30 cellular contexts compared by ENCODE assay signal in genomic region chr15:94600496-94600895, GRCh38.
"Had no signal": no experiment of that assay in that cellular context is flagged by ENCODE, and none has a peak within 500 bp of the region (broad histone marks: within the 10 kb centered on the region; RNA-seq: fewer than 3 reads in every experiment).

No MANE protein-coding gene starts in this region.

- H3K27ac ChIP-seq: esophagus muscularis mucosa, gastroesophageal sphincter had no signal

- ATAC-seq: activated CD4-positive, alpha-beta T cell treated with anti-CD3 and anti-CD28 coated beads for 36 hours; activated CD8-positive, alpha-beta memory T cell treated with anti-CD3 and anti-CD28 coated beads, Interleukin-2, amount 10 ng/mL, durations not matched to agents 7 days and 5 days; activated CD8-positive, alpha-beta T cell treated with anti-CD3 and anti-CD28 coated beads, Interleukin-2, amount 10 ng/mL, durations not matched to agents 7 days and 5 days; activated naive CD4-positive, alpha-beta T cell treated with anti-CD3 and anti-CD28 coated beads, Interleukin-2, amount 50 U/mL, for 72 hours; activated T-cell treated with anti-CD3 and anti-CD28 coated beads, Interleukin-2, amount 50 U/mL, for 72 hours; effector memory CD8-positive, alpha-beta T cell; gastroesophageal sphincter; T-helper 17 cell had no signal

- H3K4me3 ChIP-seq: esophagus muscularis mucosa, gastroesophageal sphincter had no signal

- H3K36me3 Mint-ChIP-seq: activated CD4-positive, alpha-beta memory T cell treated with anti-CD3 and anti-CD28 coated beads for 36 hours; activated naive CD4-positive, alpha-beta T cell treated with anti-CD3 and anti-CD28 coated beads, Interleukin-2, amount 10 ng/mL, durations not matched to agents 7 days and 5 days; activated naive CD8-positive, alpha-beta T cell treated with anti-CD3 and anti-CD28 coated beads, Interleukin-2, amount 10 ng/mL, durations not matched to agents 7 days and 5 days had no signal

- H3K4me3 Mint-ChIP-seq: activated CD4-positive, alpha-beta memory T cell treated with anti-CD3 and anti-CD28 coated beads for 36 hours; activated CD4-positive, alpha-beta T cell treated with anti-CD3 and anti-CD28 coated beads for 36 hours; activated CD4-positive, alpha-beta T cell treated with anti-CD3 and anti-CD28 coated beads, Interleukin-2, amount 10 ng/mL, durations not matched to agents 24 days and 14 days; activated CD8-positive, alpha-beta memory T cell treated with anti-CD3 and anti-CD28 coated beads, Interleukin-2, amount 10 ng/mL, durations not matched to agents 7 days and 5 days; activated CD8-positive, alpha-beta T cell treated with anti-CD3 and anti-CD28 coated beads, Interleukin-2, amount 10 ng/mL, durations not matched to agents 7 days and 5 days; activated naive CD4-positive, alpha-beta T cell treated with anti-CD3 and anti-CD28 coated beads, Interleukin-2, amount 10 ng/mL, durations not matched to agents 7 days and 5 days; activated naive CD8-positive, alpha-beta T cell treated with anti-CD3 and anti-CD28 coated beads, Interleukin-2, amount 10 ng/mL, durations not matched to agents 7 days and 5 days; activated T-cell treated with anti-CD3 and anti-CD28 coated beads, Interleukin-2, amount 50 U/mL, for 72 hours; effector memory CD8-positive, alpha-beta T cell; T-helper 17 cell; T-helper 2 cell treated with Interferon-gamma antibody and Interleukin-4, amounts not matched to agents 5 μg/mL and 100 μg/mL, for 36 hours had no signal

- H3K4me1 ChIP-seq: esophagus muscularis mucosa, gastroesophageal sphincter had no signal

- H3K9me3 Mint-ChIP-seq: activated CD4-positive, alpha-beta memory T cell treated with anti-CD3 and anti-CD28 coated beads for 36 hours; activated naive CD4-positive, alpha-beta T cell treated with anti-CD3 and anti-CD28 coated beads, Interleukin-2, amount 10 ng/mL, durations not matched to agents 7 days and 5 days; activated T-cell treated with anti-CD3 and anti-CD28 coated beads, Interleukin-2, amount 50 U/mL, for 72 hours; effector memory CD8-positive, alpha-beta T cell; T-helper 2 cell treated with Interferon-gamma antibody and Interleukin-4, amounts not matched to agents 5 μg/mL and 100 μg/mL, for 36 hours had no signal

- FAIRE-seq: astrocyte, colon had no signal

- H3K27me3 ChIP-seq: esophagus muscularis mucosa, gastroesophageal sphincter had no signal

- H3K27ac Mint-ChIP-seq: activated CD4-positive, alpha-beta memory T cell treated with anti-CD3 and anti-CD28 coated beads for 36 hours; activated CD4-positive, alpha-beta T cell treated with anti-CD3 and anti-CD28 coated beads for 36 hours; activated CD4-positive, alpha-beta T cell treated with anti-CD3 and anti-CD28 coated beads, Interleukin-2, amount 10 ng/mL, durations not matched to agents 24 days and 14 days; activated CD8-positive, alpha-beta memory T cell treated with anti-CD3 and anti-CD28 coated beads, Interleukin-2, amount 10 ng/mL, durations not matched to agents 7 days and 5 days; activated CD8-positive, alpha-beta T cell treated with anti-CD3 and anti-CD28 coated beads, Interleukin-2, amount 10 ng/mL, durations not matched to agents 7 days and 5 days; activated naive CD4-positive, alpha-beta T cell treated with anti-CD3 and anti-CD28 coated beads, Interleukin-2, amount 10 ng/mL, durations not matched to agents 7 days and 5 days; activated naive CD4-positive, alpha-beta T cell treated with anti-CD3 and anti-CD28 coated beads, Interleukin-2, amount 50 U/mL, for 72 hours; activated naive CD8-positive, alpha-beta T cell treated with anti-CD3 and anti-CD28 coated beads, Interleukin-2, amount 10 ng/mL, durations not matched to agents 7 days and 5 days; activated T-cell treated with anti-CD3 and anti-CD28 coated beads, Interleukin-2, amount 50 U/mL, for 72 hours; effector memory CD8-positive, alpha-beta T cell; T-helper 17 cell; T-helper 2 cell treated with Interferon-gamma antibody and Interleukin-4, amounts not matched to agents 5 μg/mL and 100 μg/mL, for 36 hours had no signal

- H3K9me3 ChIP-seq: esophagus muscularis mucosa, gastroesophageal sphincter had no signal

- H3K4me1 Mint-ChIP-seq: activated CD4-positive, alpha-beta T cell treated with anti-CD3 and anti-CD28 coated beads for 36 hours; activated CD4-positive, alpha-beta T cell treated with anti-CD3 and anti-CD28 coated beads, Interleukin-2, amount 10 ng/mL, durations not matched to agents 24 days and 14 days; activated CD8-positive, alpha-beta memory T cell treated with anti-CD3 and anti-CD28 coated beads, Interleukin-2, amount 10 ng/mL, durations not matched to agents 7 days and 5 days; activated naive CD4-positive, alpha-beta T cell treated with anti-CD3 and anti-CD28 coated beads, Interleukin-2, amount 10 ng/mL, durations not matched to agents 7 days and 5 days; activated naive CD8-positive, alpha-beta T cell treated with anti-CD3 and anti-CD28 coated beads, Interleukin-2, amount 10 ng/mL, durations not matched to agents 7 days and 5 days; T-helper 17 cell had no signal

- DNase-seq: activated CD4-positive, alpha-beta memory T cell treated with anti-CD3 and anti-CD28 coated beads for 36 hours; activated CD4-positive, alpha-beta T cell treated with anti-CD3 and anti-CD28 coated beads for 36 hours; activated CD4-positive, alpha-beta T cell treated with anti-CD3 and anti-CD28 coated beads, Interleukin-2, amount 10 ng/mL, durations not matched to agents 24 days and 14 days; activated CD4-positive, CD25-positive, alpha-beta regulatory T cell; activated CD4-positive, CD25-positive, alpha-beta regulatory T cell treated with anti-CD3 and anti-CD28 coated beads, Interleukin-2, amount 50 U/mL, for 72 hours; activated CD8-positive, alpha-beta memory T cell treated with anti-CD3 and anti-CD28 coated beads, Interleukin-2, amount 10 ng/mL, durations not matched to agents 7 days and 5 days; activated CD8-positive, alpha-beta memory T cell treated with anti-CD3 and anti-CD28 coated beads, Interleukin-2, amount 50 U/mL, for 4 hours; activated CD8-positive, alpha-beta T cell treated with anti-CD3 and anti-CD28 coated beads, Interleukin-2, amount 10 ng/mL, durations not matched to agents 7 days and 5 days; activated gamma-delta T cell; activated naive CD4-positive, alpha-beta T cell; activated naive CD4-positive, alpha-beta T cell treated with anti-CD3 and anti-CD28 coated beads, Interleukin-2, amount 10 ng/mL, durations not matched to agents 7 days and 5 days; activated naive CD8-positive, alpha-beta T cell treated with anti-CD3 and anti-CD28 coated beads, Interleukin-2, amount 10 ng/mL, durations not matched to agents 7 days and 5 days; activated T-cell treated with anti-CD3 and anti-CD28 coated beads, Interleukin-2, amount 50 U/mL, for 1 hour; activated T-cell treated with anti-CD3 and anti-CD28 coated beads, Interleukin-2, amount 50 U/mL, for 72 hours; caudate nucleus; cortex of kidney; dermis blood vessel endothelial cell; effector CD4-positive, alpha-beta T cell; effector memory CD8-positive, alpha-beta T cell; erythroblast; foreskin melanocyte; T-helper 1 cell; T-helper 17 cell; T1000 had no signal

- H3K36me3 ChIP-seq: esophagus muscularis mucosa, gastroesophageal sphincter had no signal
